Comparison of ENCODE assay signal across 8 cellular contexts in the genomic region with DNA sequence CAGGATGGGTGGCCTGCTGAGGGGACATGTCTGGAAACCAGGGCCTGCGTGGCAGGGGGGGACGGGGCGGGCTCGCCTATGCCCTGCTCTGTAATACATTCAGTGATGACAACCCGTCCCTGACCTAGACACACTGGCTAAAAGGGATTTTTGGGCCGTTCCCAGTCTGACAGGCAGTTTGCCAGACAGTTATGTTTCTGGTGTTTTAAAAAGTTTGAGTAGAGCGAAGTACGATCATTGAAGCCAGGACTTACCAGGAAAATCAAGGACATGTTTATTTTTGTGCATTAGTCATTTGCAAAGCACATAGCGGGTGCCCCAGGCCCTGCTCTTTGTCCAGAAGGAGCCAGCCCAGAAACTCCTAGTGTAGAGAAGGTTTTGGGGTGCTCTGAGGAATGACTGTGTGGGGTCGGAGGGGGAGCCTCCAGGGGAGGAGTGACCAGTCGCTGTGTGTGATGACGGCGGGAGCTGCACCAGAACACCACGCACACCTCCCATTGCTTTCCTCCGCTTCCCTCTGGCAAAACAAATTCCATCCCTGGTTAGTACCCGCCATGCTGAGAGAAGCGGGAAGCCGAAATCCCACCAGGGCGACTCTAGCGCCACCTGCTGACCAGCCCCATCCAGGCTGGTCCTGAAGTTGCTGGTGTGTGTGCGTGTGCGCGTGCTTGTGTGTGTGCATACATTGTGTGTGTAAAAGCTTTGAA. TPM values are rescaled to one million over a fixed set of nuclear protein-coding genes. Genes with fewer than 3 reads are reported as not detected.
DNase-seq lines count a peak whose midpoint lies in the region; ATAC-seq and TF ChIP-seq lines count a peak whose summit lies in the region.

No MANE protein-coding gene starts in this region.

- no peaks in the 10 kb centered on the region for H3K4me1 Mint-ChIP-seq in T-helper 2 cell treated with Interferon-gamma antibody and Interleukin-4, amounts not matched to agents 5 μg/mL and 100 μg/mL, for 36 hours (ENCODE audit: low read depth)
- H3K4me1 Mint-ChIP-seq in MCF 10A (ENCODE audit: insufficient read depth, unreplicated experiment) = peaks cover 37% of the 10 kb centered on the region

- H3K9me3 ChIP-seq in skeletal muscle satellite cell (replicated peaks; ENCODE audit: low read length) = no peaks in the 10 kb centered on the region

- peaks cover 19% of the 10 kb centered on the region for H3K4me1 ChIP-seq in skeletal muscle satellite cell (ENCODE audit: control insufficient read depth, insufficient read depth, low read length)

- CTCF ChIA-PET in MCF 10A (lab: Yijun Ruan, JAX) = interaction anchor here (0.5 to 4.2 kb wide), 41 partner anchors 8 to 1147 kb away, joined by 3 to 142 read pairs (median 3); no protein-coding TSS in a partner anchor

- H3K4me3 Mint-ChIP-seq in T-helper 2 cell treated with Interferon-gamma antibody and Interleukin-4, amounts not matched to agents 5 μg/mL and 100 μg/mL, for 36 hours = no peak overlapping the region
- H3K4me3 Mint-ChIP-seq in MCF 10A (ENCODE audit: unreplicated experiment) = peak overlapping the region; percentile 2

- DNase-seq in GM12865 (ENCODE audit: low read depth) (peak; percentile 68), NCI-H1105 treated with DMSO at 0.1 percent for 48 hours (lab: John Stamatoyannopoulos, UW) (peak; percentile 49), MCF 10A (ENCODE audit: unreplicated experiment) (peak; percentile 90), iPS-NIHi11 (ENCODE audit: low spot score) (peak; percentile 93)
- DNase-seq in T-helper 2 cell treated with Interferon-gamma antibody and Interleukin-4, amounts not matched to agents 5 μg/mL and 100 μg/mL, for 36 hours (ENCODE audit: low spot score) = peak; percentile 23

- no peak overlapping the region for H3K27ac Mint-ChIP-seq in T-helper 2 cell treated with Interferon-gamma antibody and Interleukin-4, amounts not matched to agents 5 μg/mL and 100 μg/mL, for 36 hours
- H3K27ac Mint-ChIP-seq in MCF 10A (ENCODE audit: low read depth, unreplicated experiment) = peak overlapping the region; percentile 99

- BruUV-seq in MCF 10A (replicated peaks; lab: Mats Ljungman, UMichigan) = no TSS peak

- no peaks in the 10 kb centered on the region for H3K9me3 Mint-ChIP-seq in T-helper 2 cell treated with Interferon-gamma antibody and Interleukin-4, amounts not matched to agents 5 μg/mL and 100 μg/mL, for 36 hours
- no peaks in the 10 kb centered on the region for H3K9me3 Mint-ChIP-seq in MCF 10A (ENCODE audit: unreplicated experiment)

- H3K36me3 ChIP-seq in skeletal muscle satellite cell (ENCODE audit: insufficient read depth, low read length) = peaks cover 5% of the 10 kb centered on the region

- TF ChIP-seq CTCF in GM12865 (IDR thresholded peaks at IDR 0.05; ENCODE audit: insufficient read depth, low read depth, low read length, missing control alignments) = peak; percentile 71
- TF ChIP-seq CTCF in MCF 10A (IDR thresholded peaks at IDR 0.05; ENCODE audit: unreplicated experiment) = peak; percentile 96

- POLR2A ChIA-PET in MCF 10A (lab: Yijun Ruan, JAX) = interaction anchor here (0.6 to 4.0 kb wide), 13 partner anchors 16 to 425 kb away, joined by 3 to 28 read pairs (median 4); partner anchors contain the start of genes ATXN10 and NUP50

- no peak for ATAC-seq in GM19328 (IDR thresholded peaks at IDR 0.05; ENCODE audit: unreplicated experiment)
- no peak for ATAC-seq in GM18867 (IDR thresholded peaks at IDR 0.05; ENCODE audit: unreplicated experiment)

- H3K4me2 ChIP-seq in skeletal muscle satellite cell (ENCODE audit: low read length) = peak overlapping the region; percentile 69

- peak overlapping the region; percentile 48 for H3K9ac ChIP-seq in skeletal muscle satellite cell (ENCODE audit: low read depth, low read length)

- H3K4me3 ChIP-seq in GM12865 (ENCODE audit: low read depth, low read length) = no peak overlapping the region
- peak overlapping the region; percentile 36 for H3K4me3 ChIP-seq in skeletal muscle satellite cell (ENCODE audit: low read length)

- H3K27me3 ChIP-seq in skeletal muscle satellite cell (ENCODE audit: control insufficient read depth, insufficient read depth, low read length) = no peaks in the 10 kb centered on the region

- peaks cover 3% of the 10 kb centered on the region for H3K27me3 Mint-ChIP-seq in T-helper 2 cell treated with Interferon-gamma antibody and Interleukin-4, amounts not matched to agents 5 μg/mL and 100 μg/mL, for 36 hours (ENCODE audit: low read depth)
- no peaks in the 10 kb centered on the region for H3K27me3 Mint-ChIP-seq in MCF 10A (ENCODE audit: insufficient read depth, unreplicated experiment)

- no peaks in the 10 kb centered on the region for H3K36me3 Mint-ChIP-seq in T-helper 2 cell treated with Interferon-gamma antibody and Interleukin-4, amounts not matched to agents 5 μg/mL and 100 μg/mL, for 36 hours (ENCODE audit: low read depth)
- H3K36me3 Mint-ChIP-seq in MCF 10A (ENCODE audit: insufficient read depth, unreplicated experiment) = peaks cover 27% of the 10 kb centered on the region

- intact Hi-C loops in MCF 10A (cut with micrococcal nuclease) = loop anchor here (1.0 to 5.0 kb wide), 4 partner anchors 51 to 451 kb away; partner anchors contain the start of gene FBLN1

RNA-seq across cellular contexts. Expression of gene FBLN1, which starts 50.8 kb away (rescaled TPM):
- 69.0 and 110 TPM in 2 replicates for total RNA-seq in MCF 10A (2022)
- total RNA-seq in skeletal muscle satellite cell (2012; rRNA removed) = 13.4 and 25.1 TPM in 2 replicates

Comparison
In these comparisons a context has a peak if more than half of its experiments do, and no peak if none do; other contexts are left out.
1. DNase-seq: peak in every context shown above with its lines; median percentile 93 in iPS-NIHi11; 90 in MCF 10A; 68 in GM12865; 49 in NCI-H1105 treated with DMSO at 0.1 percent for 48 hours; 23 in T-helper 2 cell treated with Interferon-gamma antibody and Interleukin-4, amounts not matched to agents 5 μg/mL and 100 μg/mL, for 36 hours.